Comparison of ENCODE assay signal across 8 cellular contexts in the genomic region with DNA sequence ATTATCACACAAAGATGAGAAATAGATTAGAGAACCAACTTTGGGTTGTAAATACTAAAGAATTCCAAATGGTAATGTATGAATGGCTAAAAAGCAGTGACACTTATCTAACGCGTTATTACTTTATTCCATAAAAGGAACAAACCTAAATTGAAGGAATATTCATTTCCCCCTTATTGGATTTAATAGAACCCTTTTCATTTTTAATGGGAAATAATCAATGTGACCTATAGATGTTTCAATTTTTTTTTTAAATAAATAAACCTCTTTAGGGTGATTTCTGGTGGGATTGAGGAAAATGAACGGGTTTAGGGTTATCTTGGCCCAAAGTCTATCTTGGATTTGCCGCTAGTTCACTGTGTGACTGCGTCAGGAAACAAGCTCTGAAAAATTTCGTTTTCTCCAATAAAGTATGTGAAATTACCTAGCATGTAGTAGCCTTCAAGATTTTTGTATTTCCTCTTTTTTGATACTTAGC. TPM values are rescaled to one million over a fixed set of nuclear protein-coding genes. Genes with fewer than 3 reads are reported as not detected.
DNase-seq lines count a peak whose midpoint lies in the region; ATAC-seq and TF ChIP-seq lines count a peak whose summit lies in the region.

No MANE protein-coding gene starts in this region.

- H3K36me3 ChIP-seq in cardiac muscle cell (no peaks in the 10 kb centered on the region), lung (ENCODE audit: control insufficient read depth in 2 of 2, insufficient read depth in 2 of 2, low read length in 2 of 2) (no peaks in the 10 kb centered on the region), urinary bladder (ENCODE audit: insufficient read depth) (no peaks in the 10 kb centered on the region)

- DNase-seq in cardiac muscle cell (ENCODE audit: low read depth in 1 of 2, low spot score in 1 of 2) (no peak), Right ventricle myocardium inferior (ENCODE audit: missing footprints) (no peak), astrocyte of the cerebellum (ENCODE audit: low read depth) (no peak), lung (ENCODE audit: low spot score) (no peak), AG20443 (ENCODE audit: low spot score) (no peak), HK-2 (ENCODE audit: unreplicated experiment) (no peak), DMS53 (lab: John Stamatoyannopoulos, UW) (no peak)

- in situ Hi-C loops in astrocyte of the cerebellum (cut with HindIII; ENCODE audit: low sequenced_read_pairs) = no loop called here

- H3K27me3 ChIP-seq in cardiac muscle cell = no peaks in the 10 kb centered on the region
- H3K27me3 ChIP-seq in lung (ENCODE audit: control insufficient read depth, insufficient read depth) = no peaks in the 10 kb centered on the region

- WGBS in lung, 2 donors = 0% methylated on average over 6 of the region's 6 CpGs
- under 1% methylated on average over 6 of the region's 6 CpGs for WGBS in urinary bladder

- no peaks in the 10 kb centered on the region for H3K4me1 ChIP-seq in cardiac muscle cell (ENCODE audit: low read depth)
- peaks cover 7% of the 10 kb centered on the region in 2 donors for H3K4me1 ChIP-seq in lung (ENCODE audit: control insufficient read depth in 2 of 2, insufficient read depth in 2 of 2, low read length in 2 of 2)
- no peaks in the 10 kb centered on the region for H3K4me1 ChIP-seq in urinary bladder (ENCODE audit: insufficient read depth)

- H3K4me3 ChIP-seq in cardiac muscle cell (peak overlapping the region; percentile 55), astrocyte of the cerebellum (ENCODE audit: low read depth, low read length) (peak overlapping the region; percentile 67), lung (peak overlapping the region; percentile 32), urinary bladder (ENCODE audit: low read depth, low read length) (peak overlapping the region; percentile 72)

- peak overlapping the region; percentile 93 for H3K27ac ChIP-seq in cardiac muscle cell
- peak overlapping the region; percentile 89 to 97 for H3K27ac ChIP-seq in lung (ENCODE audit: low read depth in 1 of 2, low read length in 1 of 2)
- peak overlapping the region; percentile 85 for H3K27ac ChIP-seq in urinary bladder (ENCODE audit: low read depth)

- TF ChIP-seq CTCF in cardiac muscle cell (IDR thresholded peaks at IDR 0.05; ENCODE audit: low read depth, low read length) = no peak
- TF ChIP-seq CTCF in astrocyte of the cerebellum (IDR thresholded peaks at IDR 0.05; ENCODE audit: low read depth, low read length, missing control alignments) = no peak
- TF ChIP-seq CTCF in lung (IDR thresholded peaks at IDR 0.05; ENCODE audit: control extremely low read depth, extremely low read depth) = no peak

- H3K9me3 ChIP-seq in cardiac muscle cell (ENCODE audit: low read depth) = no peaks in the 10 kb centered on the region
- no peaks in the 10 kb centered on the region for H3K9me3 ChIP-seq in lung (ENCODE audit: control insufficient read depth in 2 of 2, insufficient read depth in 1 of 2, low read length in 1 of 2)

- ATAC-seq in Right ventricle myocardium inferior = no peak
- no peak for ATAC-seq in lung (ENCODE audit: insufficient read depth, low FRiP score)

- intact Hi-C loops in Right ventricle myocardium inferior (cut with DNase I) = loop anchor here (5.0 kb wide), 1 partner anchor 1290 kb away; a partner anchor contains a TSS

RNA-seq across cellular contexts. Expression of a gene that starts 1.9 kb away (rescaled TPM):
- total RNA-seq in cardiac muscle cell (18.8 and 27.0 TPM in 2 replicates), Right ventricle myocardium inferior (77.5 TPM), lung (10 to 100 TPM; 20.7 to 25.3 TPM), urinary bladder (24.9 TPM)
- polyA plus RNA-seq in cardiac muscle cell (17.8 and 26.1 TPM in 2 replicates), lung (10 to 100 TPM; 10.4 to 13.8 TPM), urinary bladder (12.7 TPM)
